ENCODE assay signal across 10 cellular contexts in the genomic region with DNA sequence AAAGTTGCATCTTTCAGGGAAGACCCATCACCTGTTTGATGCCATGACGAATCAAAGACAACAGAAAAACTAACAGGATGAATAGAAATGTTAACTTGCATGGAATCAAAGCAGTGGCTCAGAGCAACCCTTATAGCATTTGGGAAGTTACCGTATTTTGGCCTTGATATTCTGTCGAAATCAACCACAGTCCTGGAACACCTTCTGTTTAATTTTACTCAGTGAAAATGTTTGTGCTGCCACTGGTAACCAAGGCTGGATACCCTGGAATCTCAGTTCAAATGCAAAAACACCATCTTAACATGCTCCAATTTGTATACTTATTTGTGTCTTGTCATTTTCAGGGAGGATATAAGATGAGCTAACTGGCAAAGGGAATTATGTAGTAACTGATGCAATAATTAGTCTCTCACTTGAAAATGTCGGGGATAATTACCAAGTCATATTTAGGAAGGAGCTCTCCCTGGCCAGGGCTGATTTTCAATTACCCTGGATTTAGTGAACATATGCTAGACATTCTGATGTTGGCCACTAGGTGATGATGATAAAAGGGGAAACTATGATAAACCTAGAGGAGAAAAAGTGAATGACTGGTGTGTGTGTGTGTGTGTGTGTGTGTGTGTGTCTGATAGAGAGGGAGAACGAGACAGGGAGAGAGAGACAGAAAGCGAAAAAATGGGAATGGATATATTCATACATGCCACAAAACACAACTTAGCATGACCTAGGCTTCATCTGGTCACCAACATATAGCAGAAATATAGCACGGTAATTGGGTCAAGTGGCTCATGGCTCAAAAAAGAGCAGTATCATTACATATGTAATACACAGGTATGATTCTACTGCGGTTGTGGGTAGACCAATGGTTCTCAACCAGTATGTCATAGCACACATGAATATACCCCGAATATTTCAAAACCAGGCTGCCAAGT. TPM values are rescaled to one million over a fixed set of nuclear protein-coding genes. Genes with fewer than 3 reads are reported as not detected.
DNase-seq lines count a peak whose midpoint lies in the region; ATAC-seq and TF ChIP-seq lines count a peak whose summit lies in the region.
"Had no signal": no experiment of that assay in that cellular context is flagged by ENCODE, and none has a peak within 500 bp of the region (broad histone marks: within the 10 kb centered on the region; RNA-seq: fewer than 3 reads in every experiment).

No MANE protein-coding gene starts in this region.

- no peaks in the 10 kb centered on the region for H3K27me3 Mint-ChIP-seq in activated CD4-positive, alpha-beta T cell treated with anti-CD3 and anti-CD28 coated beads, Interleukin-2, amount 10 ng/mL, durations not matched to agents 7 days and 5 days
- H3K27me3 Mint-ChIP-seq: central memory CD8-positive, alpha-beta T cell had no signal

- POLR2A ChIA-PET in activated CD4-positive, alpha-beta T cell treated with anti-CD3 and anti-CD28 coated beads, Interleukin-2, amount 10 ng/mL, durations not matched to agents 7 days and 5 days (lab: Charles Lee): no interaction called here

- no peak for TF ChIP-seq POLR2A in esophagus squamous epithelium (IDR thresholded peaks at IDR 0.05)

- ATAC-seq in lower lobe of right lung (no peak), HG02759 (IDR thresholded peaks at IDR 0.05; ENCODE audit: unreplicated experiment) (no peak)

- peak; percentile 63 for DNase-seq in ACHN
- DNase-seq in H4 (ENCODE audit: low spot score): peak; percentile 16
- peak; percentile 42 for DNase-seq in NCI-H69 (lab: John Stamatoyannopoulos, UW)
- DNase-seq in esophagus squamous epithelium (lab: John Stamatoyannopoulos, UW): no peak
- no peak for DNase-seq in lower lobe of right lung
- no peak for DNase-seq in head of caudate nucleus
- DNase-seq in activated CD4-positive, alpha-beta T cell treated with anti-CD3 and anti-CD28 coated beads, Interleukin-2, amount 10 ng/mL, durations not matched to agents 7 days and 5 days: no peak
- DNase-seq: DND-41 had no signal

- H3K9me3 ChIP-seq in esophagus squamous epithelium (no peaks in the 10 kb centered on the region), lower lobe of right lung (no peaks in the 10 kb centered on the region)

- H3K4me1 Mint-ChIP-seq in activated CD4-positive, alpha-beta T cell treated with anti-CD3 and anti-CD28 coated beads, Interleukin-2, amount 10 ng/mL, durations not matched to agents 7 days and 5 days: no peaks in the 10 kb centered on the region
- H3K4me1 Mint-ChIP-seq: central memory CD8-positive, alpha-beta T cell had no signal

- no peaks in the 10 kb centered on the region for H3K36me3 Mint-ChIP-seq in activated CD4-positive, alpha-beta T cell treated with anti-CD3 and anti-CD28 coated beads, Interleukin-2, amount 10 ng/mL, durations not matched to agents 7 days and 5 days (ENCODE audit: low read depth)

- H3K27me3 ChIP-seq in esophagus squamous epithelium: no peaks in the 10 kb centered on the region
- H3K27me3 ChIP-seq in lower lobe of right lung (ENCODE audit: low read depth): no peaks in the 10 kb centered on the region

- H3K36me3 ChIP-seq in esophagus squamous epithelium (no peaks in the 10 kb centered on the region), lower lobe of right lung (no peaks in the 10 kb centered on the region)

- intact Hi-C loops in esophagus squamous epithelium (cut with DNase I): no loop called here
- intact Hi-C loops in lower lobe of right lung (cut with DNase I): no loop called here
- intact Hi-C loops in head of caudate nucleus (cut with DNase I): no loop called here

- H3K9me3 Mint-ChIP-seq in activated CD4-positive, alpha-beta T cell treated with anti-CD3 and anti-CD28 coated beads, Interleukin-2, amount 10 ng/mL, durations not matched to agents 7 days and 5 days: no peaks in the 10 kb centered on the region
- H3K9me3 Mint-ChIP-seq: central memory CD8-positive, alpha-beta T cell had no signal

- H3K4me3 Mint-ChIP-seq in activated CD4-positive, alpha-beta T cell treated with anti-CD3 and anti-CD28 coated beads, Interleukin-2, amount 10 ng/mL, durations not matched to agents 7 days and 5 days: no peak overlapping the region
- H3K4me3 Mint-ChIP-seq: central memory CD8-positive, alpha-beta T cell had no signal

- no peak overlapping the region for H3K27ac Mint-ChIP-seq in activated CD4-positive, alpha-beta T cell treated with anti-CD3 and anti-CD28 coated beads, Interleukin-2, amount 10 ng/mL, durations not matched to agents 7 days and 5 days

- H3K27ac ChIP-seq in esophagus squamous epithelium (no peak overlapping the region), lower lobe of right lung (no peak overlapping the region)

- WGBS in esophagus squamous epithelium, 2 donors: 65 to 68% methylated on average over 9 of the region's 9 CpGs

- CTCF ChIA-PET in activated CD4-positive, alpha-beta T cell treated with anti-CD3 and anti-CD28 coated beads, Interleukin-2, amount 10 ng/mL, durations not matched to agents 7 days and 5 days (lab: Charles Lee): interaction anchor here (0.7 to 0.9 kb wide), 2 partner anchors 9 to 17 kb away, joined by 3 read pairs; no protein-coding TSS in a partner anchor

- no peak overlapping the region for H3K4me3 ChIP-seq in esophagus squamous epithelium
- H3K4me3 ChIP-seq in lower lobe of right lung: no peak overlapping the region

- TF ChIP-seq CTCF in esophagus squamous epithelium (IDR thresholded peaks at IDR 0.05) (peak in 4 of 6 experiments; percentile 4 to 69 (median 33)), lower lobe of right lung (IDR thresholded peaks at IDR 0.05) (no peak)

- in situ Hi-C loops in ACHN (cut with HindIII; ENCODE audit: low pct_ligation_motif_present, low pct_unique_long_range_greater_than_20kb, low sequenced_read_pairs): no loop called here

- H3K4me1 ChIP-seq in esophagus squamous epithelium: peaks cover 2 to 9% (median 3%) of the 10 kb centered on the region in 3 donors
- H3K4me1 ChIP-seq in lower lobe of right lung: no peaks in the 10 kb centered on the region

RNA-seq across cellular contexts. Expression of a gene that starts 19.0 kb away (rescaled TPM):
- 2.5 and 3.1 TPM in 2 replicates for total RNA-seq in H4 (2014; rRNA removed; shearing (Covaris generic))
- total RNA-seq in esophagus squamous epithelium (10 to 100 TPM in 2 of 4 donors, 1 to 10 TPM in 2; 3.4 to 29.2 (median 12.6) TPM), lower lobe of right lung (43.5 TPM)
- total RNA-seq in activated CD4-positive, alpha-beta T cell treated with anti-CD3 and anti-CD28 coated beads, Interleukin-2, amount 10 ng/mL, durations not matched to agents 7 days and 5 days: not detected

Comparison
In these comparisons a context has a peak if more than half of its experiments do, and no peak if none do; other contexts are left out.
1. DNase-seq: peak in ACHN (single experiment), H4 (single experiment) and NCI-H69 (single experiment); none in esophagus squamous epithelium (single experiment), lower lobe of right lung (single experiment), head of caudate nucleus (0 of 42) and activated CD4-positive, alpha-beta T cell treated with anti-CD3 and anti-CD28 coated beads, Interleukin-2, amount 10 ng/mL, durations not matched to agents 7 days and 5 days (single experiment).